Comparison of ENCODE assay signal across 8 cellular contexts in the genomic region with DNA sequence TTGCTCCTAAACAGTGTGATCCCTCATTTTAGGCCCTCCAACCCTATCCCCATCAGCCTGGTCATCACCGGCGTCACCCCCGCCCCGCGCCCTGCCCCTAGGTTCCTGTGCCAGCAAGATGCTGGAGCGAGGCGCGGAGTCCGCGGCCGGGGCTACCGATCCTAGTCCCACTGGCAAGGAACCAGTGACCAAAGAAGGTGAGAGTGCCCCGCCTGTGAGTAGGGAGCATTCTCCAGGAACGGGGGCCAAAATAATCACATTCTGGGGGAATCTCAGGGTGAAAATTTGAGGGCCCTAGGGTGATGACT. TPM values are rescaled to one million over a fixed set of nuclear protein-coding genes. Genes with fewer than 3 reads are reported as not detected.
DNase-seq lines count a peak whose midpoint lies in the region; ATAC-seq and TF ChIP-seq lines count a peak whose summit lies in the region.

No MANE protein-coding gene starts in this region.

- peaks cover 0 to 9% (median 4%) of the 10 kb centered on the region in 3 donors for H3K9me3 Mint-ChIP-seq in IgD-negative memory B cell
- H3K9me3 Mint-ChIP-seq in natural killer cell: peaks cover 0 to 2% of the 10 kb centered on the region in 2 donors

- ATAC-seq in natural killer cell (no peak), HG02938 (IDR thresholded peaks at IDR 0.05; ENCODE audit: unreplicated experiment) (no peak), GM18520 (IDR thresholded peaks at IDR 0.05; ENCODE audit: unreplicated experiment) (no peak)

- H3K36me3 Mint-ChIP-seq in IgD-negative memory B cell: peaks cover 9% of the 10 kb centered on the region
- H3K36me3 Mint-ChIP-seq in natural killer cell: peaks cover 10% of the 10 kb centered on the region

- H3K27me3 Mint-ChIP-seq in IgD-negative memory B cell (no peaks in the 10 kb centered on the region), natural killer cell (ENCODE audit: low read depth in 2 of 2) (no peaks in the 10 kb centered on the region)

- H3K9ac ChIP-seq in duodenal mucosa (ENCODE audit: low read depth in 1 of 2, low read length in 2 of 2): peak overlapping the region in 1 of 2 donors; percentile 82

- H3K4me1 ChIP-seq in ACC112 (ENCODE audit: control insufficient read depth, insufficient read depth, low read length, unreplicated experiment) (peaks cover 3% of the 10 kb centered on the region), duodenal mucosa (ENCODE audit: control insufficient read depth in 1 of 2, insufficient read depth in 2 of 2, low read length in 2 of 2) (peaks cover 8 to 15% of the 10 kb centered on the region in 2 donors)

- TF ChIP-seq CTCF in natural killer cell (IDR thresholded peaks at IDR 0.05): no peak

- H3K4me1 Mint-ChIP-seq in IgD-negative memory B cell: peaks cover 6 to 14% (median 12%) of the 10 kb centered on the region in 3 donors
- peaks cover 30 to 34% of the 10 kb centered on the region in 2 donors for H3K4me1 Mint-ChIP-seq in natural killer cell

- intact Hi-C loops in natural killer cell (cut with micrococcal nuclease): loop anchor here (1.0 kb wide), 1 partner anchor 60 kb away; no protein-coding TSS in a partner anchor

- H3K27me3 ChIP-seq in ACC112 (ENCODE audit: insufficient read depth, low read length) (no peaks in the 10 kb centered on the region), duodenal mucosa (ENCODE audit: control insufficient read depth in 1 of 2, insufficient read depth in 2 of 2, low read length in 2 of 2) (no peaks in the 10 kb centered on the region)

- no peaks in the 10 kb centered on the region for H3K79me2 ChIP-seq in ACC112 (ENCODE audit: control insufficient read depth, insufficient read depth, low read length, unreplicated experiment)

- DNase-seq in natural killer cell: no peak
- no peak for DNase-seq in foreskin melanocyte
- DNase-seq in SKM-1 (lab: John Stamatoyannopoulos, UW; ENCODE audit: unreplicated experiment): no peak

- H3K4me3 ChIP-seq in ACC112 (ENCODE audit: low read depth, low read length) (peak overlapping the region; percentile 66), duodenal mucosa (ENCODE audit: low read depth in 1 of 2, low read length in 2 of 2) (peak overlapping the region; percentile 86 to 90)

- H3K36me3 ChIP-seq in ACC112 (ENCODE audit: insufficient read depth, low read length): peaks cover 11% of the 10 kb centered on the region
- peaks cover 7 to 15% of the 10 kb centered on the region in 2 donors for H3K36me3 ChIP-seq in duodenal mucosa (ENCODE audit: control insufficient read depth in 1 of 2, insufficient read depth in 2 of 2, low read length in 2 of 2)

- H3K27ac ChIP-seq in ACC112 (ENCODE audit: low read depth, low read length) (0 out of 2 replicates have a peak overlapping the region, but pooled peaks have one; percentile 14), duodenal mucosa (ENCODE audit: low read depth, low read length) (no peak overlapping the region)

- H3K4me3 Mint-ChIP-seq in IgD-negative memory B cell: peak overlapping the region; percentile 74 to 96 (median 93)
- H3K4me3 Mint-ChIP-seq in natural killer cell: peak overlapping the region; percentile 97

- H3K9me3 ChIP-seq in duodenal mucosa (ENCODE audit: control insufficient read depth in 1 of 2, low read length in 2 of 2): peaks cover 0 to 6% of the 10 kb centered on the region in 2 donors

- no peak overlapping the region for H2AFZ ChIP-seq in ACC112 (ENCODE audit: low read length, unreplicated experiment)

- H3K27ac Mint-ChIP-seq in IgD-negative memory B cell (peak overlapping the region in 2 of 3 donors; percentile 96 to 97), natural killer cell (peak overlapping the region; percentile 90 to 93)

RNA-seq across cellular contexts. Expression of gene ZNF575, which starts 1.3 kb away (rescaled TPM):
- polyA plus RNA-seq in IgD-negative memory B cell: 2.9 TPM
- total RNA-seq in natural killer cell: 1 to 10 TPM; 1.9 to 5.4 (median 3.9) TPM

RNA-seq across cellular contexts. Expression of gene ETHE1, which starts 7.3 kb away (rescaled TPM):
- 25.2 TPM for polyA plus RNA-seq in IgD-negative memory B cell
- 10 to 100 TPM; 22.0 to 25.6 (median 24.6) TPM for total RNA-seq in natural killer cell

RNA-seq across cellular contexts. Expression of gene PHLDB3, which starts 29.7 kb away (rescaled TPM):
- polyA plus RNA-seq in IgD-negative memory B cell: 6.8 TPM
- total RNA-seq in natural killer cell: 10 to 100 TPM; 24.5 to 24.9 (median 24.8) TPM

RNA-seq across cellular contexts. Expression of gene XRCC1, which starts 41.1 kb away (rescaled TPM):
- 23.6 TPM for polyA plus RNA-seq in IgD-negative memory B cell
- total RNA-seq in natural killer cell: 10 to 100 TPM; 33.2 to 43.9 (median 40.7) TPM

RNA-seq across cellular contexts. Expression of gene PINLYP, which starts 41.3 kb away (rescaled TPM):
- not detected for polyA plus RNA-seq in IgD-negative memory B cell
- 1 to 10 TPM; 1.7 to 3.0 (median 2.4) TPM for total RNA-seq in natural killer cell
